Comparison of ENCODE assay signal across 9 cellular contexts in the genomic region with DNA sequence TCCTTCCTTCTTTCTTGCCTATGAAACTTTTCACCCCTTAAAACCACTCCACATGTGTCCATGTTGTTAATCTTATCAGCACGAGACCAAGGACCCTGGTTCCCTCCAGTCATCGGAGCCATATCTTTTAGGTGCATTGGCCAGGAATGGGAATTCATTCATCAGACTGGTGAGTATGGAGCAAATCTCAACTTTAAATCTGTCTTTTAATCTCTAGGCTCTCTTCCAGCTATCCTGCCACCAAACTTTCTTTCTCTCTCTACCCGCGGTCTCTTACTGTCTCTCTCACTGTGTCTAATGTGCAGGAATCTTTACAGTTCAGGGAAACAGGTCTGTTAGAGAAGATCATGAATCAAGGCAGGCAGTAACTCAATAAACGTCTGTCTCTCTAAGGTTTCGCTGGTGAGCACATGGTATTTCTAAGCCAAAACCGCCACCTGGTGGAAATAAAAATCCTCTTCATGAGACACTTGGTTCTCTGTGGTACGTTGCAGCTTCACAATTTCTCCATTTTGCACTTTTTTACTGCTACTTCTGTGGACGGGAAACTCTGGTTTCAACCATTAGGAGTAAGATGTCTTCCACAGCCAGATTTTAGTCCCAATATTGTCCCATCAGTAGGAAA. TPM values are rescaled to one million over a fixed set of nuclear protein-coding genes. Genes with fewer than 3 reads are reported as not detected.
A peak's percentile ranks its signal among the peaks of the same experiment; 100 is the strongest.
DNase-seq lines count a peak whose midpoint lies in the region; ATAC-seq and TF ChIP-seq lines count a peak whose summit lies in the region.
"Had no signal": no experiment of that assay in that cellular context is flagged by ENCODE, and none has a peak within 500 bp of the region (broad histone marks: within the 10 kb centered on the region; RNA-seq: fewer than 3 reads in every experiment).

No MANE protein-coding gene starts in this region.

- ATAC-seq in GM21423 (IDR thresholded peaks at IDR 0.05; ENCODE audit: unreplicated experiment): no peak

- in situ Hi-C loops in astrocyte of the cerebellum (cut with HindIII; ENCODE audit: low sequenced_read_pairs): no loop called here

- H3K4me3 ChIP-seq in LNCaP clone FGC (ENCODE audit: low read depth, low read length) (no peak overlapping the region), astrocyte of the cerebellum (ENCODE audit: low read depth, low read length) (no peak overlapping the region)

- TF ChIP-seq CTCF in LNCaP clone FGC (IDR thresholded peaks at IDR 0.05; ENCODE audit: control insufficient read depth, extremely low read depth, insufficient read depth) (peak; percentile 63), astrocyte of the cerebellum (IDR thresholded peaks at IDR 0.05; ENCODE audit: low read depth, low read length, missing control alignments) (peak; percentile 41)

- DNase-seq in DMS79 treated with DMSO at 0.1 percent for 48 hours (lab: John Stamatoyannopoulos, UW) (peak; percentile 24), DMS79 (lab: John Stamatoyannopoulos, UW) (no peak), LNCaP clone FGC (ENCODE audit: low read depth) (peak; percentile 39), RPMI7951 (ENCODE audit: low read depth) (peak; percentile 56), astrocyte of the cerebellum (ENCODE audit: low read depth) (peak; percentile 8), inferior parietal cortex (ENCODE audit: extremely low spot score) (peak; percentile 80)
- peak; percentile 10 for DNase-seq in stimulated activated CD8-positive, alpha-beta memory T cell treated with anti-CD3 and anti-CD28 coated beads, Interleukin-15, amount 100 ng/mL, for 1 hour (ENCODE audit: low read depth)

RNA-seq across cellular contexts. Expression of gene LGALS16, which starts 16.1 kb away (rescaled TPM):
- not detected in 2 replicates for total RNA-seq in RPMI7951 (2014; rRNA removed; shearing (Covaris generic))
- total RNA-seq: urinary bladder had no signal

RNA-seq across cellular contexts. Expression of gene LGALS14, which starts 32.4 kb away (rescaled TPM):
- not detected in 2 replicates for total RNA-seq in RPMI7951 (2014; rRNA removed; shearing (Covaris generic))
- total RNA-seq: urinary bladder had no signal
